In genomic region chr6:44342489-44342888, GRCh38 we compare ENCODE assay signal across 8 cellular contexts. TPM values are rescaled to one million over a fixed set of nuclear protein-coding genes. Genes with fewer than 3 reads are reported as not detected.
DNase-seq lines count a peak whose midpoint lies in the region; ATAC-seq and TF ChIP-seq lines count a peak whose summit lies in the region.

Gene SPATS1 (plus strand): TSS chr6:44342650. CDS start chr6:44343096, 446 bp downstream.

- no peak within 1 kb of the TSS for H3K27ac ChIP-seq in psoas muscle

- peak within 1 kb of the TSS; percentile 7 for H3K4me3 ChIP-seq in psoas muscle

- H3K9me3 ChIP-seq in psoas muscle, result no peaks in the 10 kb centered on the region

- peaks cover 3 to 26% (median 6%) of the 10 kb centered on the region in 3 donors for H3K27me3 ChIP-seq in psoas muscle (ENCODE audit: insufficient read depth in 3 of 3, low read length in 2 of 3)

- WGBS in psoas muscle, 3 donors, result 5 to 7% (median 6%) methylated on average over 29 to 31 of the region's 31 CpGs

- DNase-seq in ELF-1 (ENCODE audit: low read depth, low spot score) (peak; percentile 61), NCI-H146 treated with DMSO at 0.1 percent for 48 hours (lab: John Stamatoyannopoulos, UW; ENCODE audit: unreplicated experiment) (peak; percentile 68), head of caudate nucleus (peak in 32 of 42 donors; percentile 6 to 64 (median 24)), psoas muscle (peak; percentile 30 to 52), D341Med (ENCODE audit: low spot score) (no peak), NCI-H1048 (lab: John Stamatoyannopoulos, UW) (no peak), KG1 (lab: John Stamatoyannopoulos, UW) (no peak)
- DNase-seq in effector CD4-positive, alpha-beta T cell, result no peak

- ATAC-seq in psoas muscle, result peak in 3 of 4 donors; percentile 14 to 48 (median 16)

- H3K36me3 ChIP-seq in psoas muscle (ENCODE audit: insufficient read depth in 1 of 2, low read depth in 1 of 2), result no peaks in the 10 kb centered on the region

- intact Hi-C loops in head of caudate nucleus (cut with DNase I) (no loop called here), psoas muscle (cut with DNase I) (no loop called here)

- H3K4me1 ChIP-seq in psoas muscle, result no peaks in the 10 kb centered on the region

- no peak for TF ChIP-seq CTCF in psoas muscle (IDR thresholded peaks at IDR 0.05)

RNA-seq across cellular contexts. Expression of gene SPATS1, which starts in this region (rescaled TPM):
- not detected for total RNA-seq in psoas muscle
- polyA plus RNA-seq in psoas muscle, result not detected

Comparison
In these comparisons a context has a peak if more than half of its experiments do, and no peak if none do; other contexts are left out.
1. Peak in DNase-seq, ATAC-seq and H3K4me3 ChIP-seq in psoas muscle; RNA of the gene not detected or under 1 TPM.
2. DNase-seq: peak in ELF-1 (single experiment), NCI-H146 treated with DMSO at 0.1 percent for 48 hours (single experiment) and head of caudate nucleus (32 of 42); none in D341Med (single experiment), NCI-H1048 (single experiment), effector CD4-positive, alpha-beta T cell (single experiment) and KG1 (single experiment).